ENCODE assay signal across 10 cellular contexts in the genomic region with DNA sequence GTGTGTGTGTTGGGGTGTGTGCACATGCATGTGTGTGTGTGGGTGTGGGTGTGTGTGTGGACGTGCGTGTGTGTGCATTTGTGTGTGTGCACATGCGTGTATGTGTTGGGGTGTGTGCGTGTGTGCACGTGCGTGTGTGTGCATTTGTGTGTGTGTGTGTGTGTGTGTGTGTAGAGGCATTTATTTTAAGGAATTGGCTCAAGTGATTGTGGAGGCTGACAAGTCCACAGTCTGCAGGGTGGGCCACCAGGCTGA. TPM values are rescaled to one million over a fixed set of nuclear protein-coding genes. Genes with fewer than 3 reads are reported as not detected.
"Had no signal": no experiment of that assay in that cellular context is flagged by ENCODE, and none has a peak within 500 bp of the region (broad histone marks: within the 10 kb centered on the region; RNA-seq: fewer than 3 reads in every experiment).

No MANE protein-coding gene starts in this region.

- H2AFZ ChIP-seq: GM23338 had no signal

- ATAC-seq: GM23338, HCT116, K562 had no signal

- H3K36me3 ChIP-seq: HAP-1 had no signal

- H3K4me1 Mint-ChIP-seq: GM23338 had no signal

- H3K4me3 ChIP-seq: GM23338, HAP-1, K562 had no signal

- DNase-seq: HFFc6, IMR-90 had no signal

- H3K4me2 ChIP-seq: GM23338 had no signal

- H3K27ac Mint-ChIP-seq: GM23338, HFFc6 had no signal

- H3K27ac ChIP-seq: HL-60 had no signal

- H3K4me3 Mint-ChIP-seq: GM23338, HFFc6 had no signal

- FAIRE-seq: H1, H54, K562 had no signal

- H3K9me3 ChIP-seq: HAP-1 had no signal

- H3K4me1 ChIP-seq: HAP-1 had no signal

RNA-seq across cellular contexts. Expression of a gene that starts 37.9 kb away (rescaled TPM):
- total RNA-seq: HFFc6, HT1080, IMR-90, K562 had no signal
